ENCODE assay signal across 12 cellular contexts in genomic region chr22:31537019-31537535, GRCh38. TPM values are rescaled to one million over a fixed set of nuclear protein-coding genes. Genes with fewer than 3 reads are reported as not detected.
DNase-seq lines count a peak whose midpoint lies in the region; ATAC-seq and TF ChIP-seq lines count a peak whose summit lies in the region.
"Had no signal": no experiment of that assay in that cellular context is flagged by ENCODE, and none has a peak within 500 bp of the region (broad histone marks: within the 10 kb centered on the region; RNA-seq: fewer than 3 reads in every experiment).

No MANE protein-coding gene starts in this region.

- no peaks in the 10 kb centered on the region for H3K4me1 ChIP-seq in uterus
- H3K4me1 ChIP-seq: pancreas had no signal

- peak; percentile 71 for DNase-seq in GM06990 (ENCODE audit: extremely low read depth, insufficient read length)
- DNase-seq in activated B cell treated with CpG ODN at 0.5 μM for 24 hours = no peak
- no peak for DNase-seq in memory B cell (ENCODE audit: low spot score in 2 of 2)
- DNase-seq in uterus = no peak
- DNase-seq in mucosa of gallbladder (ENCODE audit: low spot score) = no peak
- no peak for DNase-seq in HuH-7 (ENCODE audit: low spot score)
- DNase-seq: NCI-H446 treated with DMSO at 0.1 percent for 48 hours, pancreas, T-helper 9 cell had no signal

- H3K27ac ChIP-seq in uterus = no peak overlapping the region
- H3K27ac ChIP-seq: C4-2B, pancreas had no signal

- H3K36me3 Mint-ChIP-seq in activated B cell treated with CpG ODN at 0.5 μM for 24 hours (ENCODE audit: low read depth) (peaks cover 42% of the 10 kb centered on the region), memory B cell (peaks cover 24% of the 10 kb centered on the region)

- H3K9me3 Mint-ChIP-seq in activated B cell treated with CpG ODN at 0.5 μM for 24 hours = no peaks in the 10 kb centered on the region
- H3K9me3 Mint-ChIP-seq in memory B cell = no peaks in the 10 kb centered on the region

- H3K4me3 ChIP-seq in GM06990 (replicated peaks; ENCODE audit: low read depth, low read length) (no peak overlapping the region), uterus (no peak overlapping the region)
- H3K4me3 ChIP-seq: pancreas had no signal

- peaks cover 13% of the 10 kb centered on the region for H3K4me1 Mint-ChIP-seq in activated B cell treated with CpG ODN at 0.5 μM for 24 hours
- peaks cover 2% of the 10 kb centered on the region for H3K4me1 Mint-ChIP-seq in memory B cell

- no peaks in the 10 kb centered on the region for H3K9me3 ChIP-seq in uterus
- H3K9me3 ChIP-seq: pancreas had no signal

- POLR2A ChIA-PET in activated B cell treated with CpG ODN at 0.5 μM for 24 hours (lab: Charles Lee) = interaction anchor here (1.4 kb wide), 1 partner anchor 42 kb away, joined by 3 read pairs; no protein-coding TSS in a partner anchor

- ATAC-seq in GM21529 (IDR thresholded peaks at IDR 0.05; ENCODE audit: unreplicated experiment) (peak; percentile 63), activated B cell treated with CpG ODN at 0.5 μM for 24 hours (ENCODE audit: low read depth) (peak; percentile 34), memory B cell (ENCODE audit: low read depth) (no peak), GM18498 (IDR thresholded peaks at IDR 0.05; ENCODE audit: unreplicated experiment) (no peak)

- H3K36me3 ChIP-seq in GM06990 (ENCODE audit: control insufficient read depth, insufficient read depth, low read length) (no peaks in the 10 kb centered on the region; the same call in none of the 2 replicates), uterus (no peaks in the 10 kb centered on the region)
- H3K36me3 ChIP-seq: pancreas had no signal

- CTCF ChIA-PET in activated B cell treated with CpG ODN at 0.5 μM for 24 hours (lab: Charles Lee) = interaction anchor here (1.1 to 1.5 kb wide), 2 partner anchors 20 to 85 kb away, joined by 4 to 6 read pairs; no protein-coding TSS in a partner anchor

- intact Hi-C loops in activated B cell treated with CpG ODN at 0.5 μM for 24 hours (cut with micrococcal nuclease) = no loop called here
- intact Hi-C loops in uterus (cut with DNase I; ENCODE audit: low total_unique reads) = no loop called here

- TF ChIP-seq CTCF in GM06990 (IDR thresholded peaks at IDR 0.05; ENCODE audit: insufficient read depth, low read length, poor library complexity, severe bottlenecking) (no peak), activated B cell treated with CpG ODN at 0.5 μM for 24 hours (IDR thresholded peaks at IDR 0.05) (no peak), uterus (IDR thresholded peaks at IDR 0.05) (no peak)

- H3K27me3 Mint-ChIP-seq in activated B cell treated with CpG ODN at 0.5 μM for 24 hours (no peaks in the 10 kb centered on the region), memory B cell (no peaks in the 10 kb centered on the region)

- H3K27me3 ChIP-seq in GM06990 (replicated peaks; ENCODE audit: control insufficient read depth, insufficient read depth, low read length) = no peaks in the 10 kb centered on the region
- no peaks in the 10 kb centered on the region for H3K27me3 ChIP-seq in uterus
- H3K27me3 ChIP-seq: pancreas had no signal

- TF ChIP-seq POLR2A in uterus (IDR thresholded peaks at IDR 0.05) = no peak

- H3K27ac Mint-ChIP-seq in activated B cell treated with CpG ODN at 0.5 μM for 24 hours (peak overlapping the region; percentile 47), memory B cell (peak overlapping the region; percentile 39)

- H3K4me3 Mint-ChIP-seq in activated B cell treated with CpG ODN at 0.5 μM for 24 hours (no peak overlapping the region), memory B cell (no peak overlapping the region)

RNA-seq across cellular contexts. Expression of gene SFI1, which starts 40.7 kb away (rescaled TPM):
- 110 and 126 TPM in 2 replicates for total RNA-seq in activated B cell treated with CpG ODN at 0.5 μM for 24 hours
- total RNA-seq in uterus = 10 to 100 TPM; 10.2 to 44.1 (median 33.3) TPM
- 74.5 TPM for total RNA-seq in mucosa of gallbladder

RNA-seq across cellular contexts. Expression of gene EIF4ENIF1, which starts 47.4 kb away (rescaled TPM):
- total RNA-seq in activated B cell treated with CpG ODN at 0.5 μM for 24 hours (46.4 and 53.6 TPM in 2 replicates), uterus (10 to 100 TPM; 19.0 to 95.8 (median 47.3) TPM), mucosa of gallbladder (24.5 TPM)

Comparison
In these comparisons a context has a peak if more than half of its experiments do, and no peak if none do; other contexts are left out.
1. ATAC-seq: peak in GM21529 (single experiment) and activated B cell treated with CpG ODN at 0.5 μM for 24 hours (single experiment); none in memory B cell (single experiment) and GM18498 (single experiment).